Comparison of ENCODE assay signal across 2 cellular contexts in genomic region chrX:137852502-137852901, GRCh38.
TF ChIP-seq lines count a peak whose summit lies in the region.

No MANE protein-coding gene starts in this region.

TF ChIP-seq in GM23338, 12 proteins besides CTCF, POLR2A, EP300 and RAD21 (continued from another document):
- TF ChIP-seq, protein P1, sequence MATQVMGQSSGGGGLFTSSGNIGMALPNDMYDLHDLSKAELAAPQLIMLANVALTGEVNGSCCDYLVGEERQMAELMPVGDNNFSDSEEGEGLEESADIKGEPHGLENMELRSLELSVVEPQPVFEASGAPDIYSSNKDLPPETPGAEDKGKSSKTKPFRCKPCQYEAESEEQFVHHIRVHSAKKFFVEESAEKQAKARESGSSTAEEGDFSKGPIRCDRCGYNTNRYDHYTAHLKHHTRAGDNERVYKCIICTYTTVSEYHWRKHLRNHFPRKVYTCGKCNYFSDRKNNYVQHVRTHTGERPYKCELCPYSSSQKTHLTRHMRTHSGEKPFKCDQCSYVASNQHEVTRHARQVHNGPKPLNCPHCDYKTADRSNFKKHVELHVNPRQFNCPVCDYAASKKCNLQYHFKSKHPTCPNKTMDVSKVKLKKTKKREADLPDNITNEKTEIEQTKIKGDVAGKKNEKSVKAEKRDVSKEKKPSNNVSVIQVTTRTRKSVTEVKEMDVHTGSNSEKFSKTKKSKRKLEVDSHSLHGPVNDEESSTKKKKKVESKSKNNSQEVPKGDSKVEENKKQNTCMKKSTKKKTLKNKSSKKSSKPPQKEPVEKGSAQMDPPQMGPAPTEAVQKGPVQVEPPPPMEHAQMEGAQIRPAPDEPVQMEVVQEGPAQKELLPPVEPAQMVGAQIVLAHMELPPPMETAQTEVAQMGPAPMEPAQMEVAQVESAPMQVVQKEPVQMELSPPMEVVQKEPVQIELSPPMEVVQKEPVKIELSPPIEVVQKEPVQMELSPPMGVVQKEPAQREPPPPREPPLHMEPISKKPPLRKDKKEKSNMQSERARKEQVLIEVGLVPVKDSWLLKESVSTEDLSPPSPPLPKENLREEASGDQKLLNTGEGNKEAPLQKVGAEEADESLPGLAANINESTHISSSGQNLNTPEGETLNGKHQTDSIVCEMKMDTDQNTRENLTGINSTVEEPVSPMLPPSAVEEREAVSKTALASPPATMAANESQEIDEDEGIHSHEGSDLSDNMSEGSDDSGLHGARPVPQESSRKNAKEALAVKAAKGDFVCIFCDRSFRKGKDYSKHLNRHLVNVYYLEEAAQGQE (IDR thresholded peaks at IDR 0.05; ENCODE audit: unreplicated experiment) = no peak

TF ChIP-seq in WTC11, 78 proteins besides CTCF, POLR2A, EP300 and RAD21 (continued from another document):
- no peak for TF ChIP-seq SOX15 (CRISPR knock-in tag; IDR thresholded peaks at IDR 0.05)
- TF ChIP-seq CREM (CRISPR knock-in tag; IDR thresholded peaks at IDR 0.05) = no peak
- TF ChIP-seq, protein P2, sequence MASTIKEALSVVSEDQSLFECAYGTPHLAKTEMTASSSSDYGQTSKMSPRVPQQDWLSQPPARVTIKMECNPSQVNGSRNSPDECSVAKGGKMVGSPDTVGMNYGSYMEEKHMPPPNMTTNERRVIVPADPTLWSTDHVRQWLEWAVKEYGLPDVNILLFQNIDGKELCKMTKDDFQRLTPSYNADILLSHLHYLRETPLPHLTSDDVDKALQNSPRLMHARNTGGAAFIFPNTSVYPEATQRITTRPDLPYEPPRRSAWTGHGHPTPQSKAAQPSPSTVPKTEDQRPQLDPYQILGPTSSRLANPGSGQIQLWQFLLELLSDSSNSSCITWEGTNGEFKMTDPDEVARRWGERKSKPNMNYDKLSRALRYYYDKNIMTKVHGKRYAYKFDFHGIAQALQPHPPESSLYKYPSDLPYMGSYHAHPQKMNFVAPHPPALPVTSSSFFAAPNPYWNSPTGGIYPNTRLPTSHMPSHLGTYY (CRISPR knock-in tag; IDR thresholded peaks at IDR 0.05) = no peak
- no peak for TF ChIP-seq FOXK1 (CRISPR knock-in tag; IDR thresholded peaks at IDR 0.05)
- TF ChIP-seq, protein P3, sequence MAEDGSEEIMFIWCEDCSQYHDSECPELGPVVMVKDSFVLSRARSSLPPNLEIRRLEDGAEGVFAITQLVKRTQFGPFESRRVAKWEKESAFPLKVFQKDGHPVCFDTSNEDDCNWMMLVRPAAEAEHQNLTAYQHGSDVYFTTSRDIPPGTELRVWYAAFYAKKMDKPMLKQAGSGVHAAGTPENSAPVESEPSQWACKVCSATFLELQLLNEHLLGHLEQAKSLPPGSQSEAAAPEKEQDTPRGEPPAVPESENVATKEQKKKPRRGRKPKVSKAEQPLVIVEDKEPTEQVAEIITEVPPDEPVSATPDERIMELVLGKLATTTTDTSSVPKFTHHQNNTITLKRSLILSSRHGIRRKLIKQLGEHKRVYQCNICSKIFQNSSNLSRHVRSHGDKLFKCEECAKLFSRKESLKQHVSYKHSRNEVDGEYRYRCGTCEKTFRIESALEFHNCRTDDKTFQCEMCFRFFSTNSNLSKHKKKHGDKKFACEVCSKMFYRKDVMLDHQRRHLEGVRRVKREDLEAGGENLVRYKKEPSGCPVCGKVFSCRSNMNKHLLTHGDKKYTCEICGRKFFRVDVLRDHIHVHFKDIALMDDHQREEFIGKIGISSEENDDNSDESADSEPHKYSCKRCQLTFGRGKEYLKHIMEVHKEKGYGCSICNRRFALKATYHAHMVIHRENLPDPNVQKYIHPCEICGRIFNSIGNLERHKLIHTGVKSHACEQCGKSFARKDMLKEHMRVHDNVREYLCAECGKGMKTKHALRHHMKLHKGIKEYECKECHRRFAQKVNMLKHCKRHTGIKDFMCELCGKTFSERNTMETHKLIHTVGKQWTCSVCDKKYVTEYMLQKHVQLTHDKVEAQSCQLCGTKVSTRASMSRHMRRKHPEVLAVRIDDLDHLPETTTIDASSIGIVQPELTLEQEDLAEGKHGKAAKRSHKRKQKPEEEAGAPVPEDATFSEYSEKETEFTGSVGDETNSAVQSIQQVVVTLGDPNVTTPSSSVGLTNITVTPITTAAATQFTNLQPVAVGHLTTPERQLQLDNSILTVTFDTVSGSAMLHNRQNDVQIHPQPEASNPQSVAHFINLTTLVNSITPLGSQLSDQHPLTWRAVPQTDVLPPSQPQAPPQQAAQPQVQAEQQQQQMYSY (CRISPR knock-in tag; IDR thresholded peaks at IDR 0.05) = no peak
- TF ChIP-seq ATF2 (CRISPR knock-in tag; IDR thresholded peaks at IDR 0.05; ENCODE audit: borderline replicate concordance, low read depth) = no peak
